Comparison of ENCODE assay signal across 18 cellular contexts in genomic region chr6:108720798-108721197, GRCh38.
"Had no signal": no experiment of that assay in that cellular context is flagged by ENCODE, and none has a peak within 500 bp of the region (broad histone marks: within the 10 kb centered on the region; RNA-seq: fewer than 3 reads in every experiment).

No MANE protein-coding gene starts in this region.

- H3K4me3 Mint-ChIP-seq: activated T-helper 17 cell treated with anti-CD3 and anti-CD28 coated beads, Interleukin-2, amount 50 U/mL, for 72 hours; dendritic cell treated with granulocyte-macrophage colony-stimulating factor and Interleukin-4, amounts not matched to agents 40 ng/mL and 50 ng/mL, for 4 days; naive thymus-derived CD8-positive, alpha-beta T cell; stimulated activated memory B cell treated with anti-CD40 and anti-IgM and Interleukin-4, amounts not matched to agents 10 μg/mL and 1 μg/mL and 100 μg/mL, for 72 hours had no signal

- H3K4me1 Mint-ChIP-seq: activated T-helper 17 cell treated with anti-CD3 and anti-CD28 coated beads, Interleukin-2, amount 50 U/mL, for 72 hours; stimulated activated memory B cell treated with anti-CD40 and anti-IgM and Interleukin-4, amounts not matched to agents 10 μg/mL and 1 μg/mL and 100 μg/mL, for 72 hours had no signal

- DNase-seq: activated CD4-positive, alpha-beta T cell treated with anti-CD3 and anti-CD28 coated beads, Interleukin-2, amount 50 U/mL, for 1 hour; activated CD4-positive, CD25-positive, alpha-beta regulatory T cell; activated naive CD4-positive, alpha-beta T cell treated with Interleukin-2 at 50 U/mL for 16 hours; activated T-cell treated with anti-CD3 and anti-CD28 coated beads for 4 hours; anterior cingulate cortex; cerebellar nuclear complex; erythroblast; gastrocnemius medialis; heart left ventricle; left colon; mesenchymal stem cell; naive thymus-derived CD8-positive, alpha-beta T cell; retina; T-helper 2 cell; thyroid gland had no signal

- H3K27ac ChIP-seq: gastrocnemius medialis, heart left ventricle, thyroid gland had no signal

- H3K27me3 ChIP-seq: gastrocnemius medialis, heart left ventricle, thyroid gland had no signal

- H3K36me3 ChIP-seq: gastrocnemius medialis, heart left ventricle, thyroid gland had no signal

- H3K4me1 ChIP-seq: gastrocnemius medialis had no signal

- H3K4me3 ChIP-seq: gastrocnemius medialis, heart left ventricle, thyroid gland had no signal

- ATAC-seq: activated T-helper 17 cell treated with anti-CD3 and anti-CD28 coated beads, Interleukin-2, amount 50 U/mL, for 72 hours; gastrocnemius medialis; heart left ventricle; left colon; naive thymus-derived CD8-positive, alpha-beta T cell; stimulated activated memory B cell treated with anti-CD40 and anti-IgM and Interleukin-4, amounts not matched to agents 10 μg/mL and 1 μg/mL and 100 μg/mL, for 72 hours had no signal

- H3K27ac Mint-ChIP-seq: activated T-helper 17 cell treated with anti-CD3 and anti-CD28 coated beads, Interleukin-2, amount 50 U/mL, for 72 hours; dendritic cell treated with granulocyte-macrophage colony-stimulating factor and Interleukin-4, amounts not matched to agents 40 ng/mL and 50 ng/mL, for 4 days; naive thymus-derived CD8-positive, alpha-beta T cell; stimulated activated memory B cell treated with anti-CD40 and anti-IgM and Interleukin-4, amounts not matched to agents 10 μg/mL and 1 μg/mL and 100 μg/mL, for 72 hours had no signal

- H3K36me3 Mint-ChIP-seq: stimulated activated memory B cell treated with anti-CD40 and anti-IgM and Interleukin-4, amounts not matched to agents 10 μg/mL and 1 μg/mL and 100 μg/mL, for 72 hours had no signal

- H3K9me3 Mint-ChIP-seq: activated T-helper 17 cell treated with anti-CD3 and anti-CD28 coated beads, Interleukin-2, amount 50 U/mL, for 72 hours had no signal

- H3K9me3 ChIP-seq: gastrocnemius medialis, thyroid gland had no signal
